ENCODE assay signal across 25 cellular contexts in the genomic region with DNA sequence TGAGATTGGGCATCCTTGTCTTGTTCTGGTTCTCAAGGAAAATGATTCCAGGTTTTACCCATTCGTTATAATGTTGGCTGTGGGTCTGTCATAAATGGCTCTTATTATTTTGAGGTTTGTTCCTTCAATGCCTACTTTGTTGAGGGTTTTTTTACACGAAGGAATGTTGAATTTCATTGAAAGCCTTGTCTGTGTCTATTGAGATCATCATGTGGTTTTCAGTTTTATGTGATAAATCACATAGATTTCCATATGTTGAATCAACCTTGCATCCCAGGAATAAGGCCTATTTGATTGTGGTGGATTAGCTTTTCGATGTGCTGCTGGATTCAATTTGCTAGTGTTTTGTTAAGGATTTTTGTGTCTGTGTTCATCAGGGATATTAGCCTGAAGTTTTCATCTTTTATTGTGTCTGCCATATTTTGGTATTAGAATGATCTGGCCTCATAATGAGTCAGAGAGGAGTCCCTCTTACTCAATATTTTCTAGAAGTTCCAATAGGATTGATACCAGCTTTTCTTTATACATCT.
"Had no signal": no experiment of that assay in that cellular context is flagged by ENCODE, and none has a peak within 500 bp of the region (broad histone marks: within the 10 kb centered on the region; RNA-seq: fewer than 3 reads in every experiment).

No MANE protein-coding gene starts in this region.

- H3K9ac ChIP-seq: neural progenitor cell, parathyroid adenoma had no signal

- H3K27ac ChIP-seq: colonic mucosa, epithelial cell of prostate, gastrocnemius medialis, left lung, neural progenitor cell, parathyroid adenoma, right lobe of liver, thyroid gland, vagina had no signal

- H3K4me2 ChIP-seq: neural progenitor cell, smooth muscle cell had no signal

- H3K4me3 ChIP-seq: colonic mucosa, gastrocnemius medialis, left lung, neural progenitor cell, right lobe of liver, smooth muscle cell, thyroid gland, vagina had no signal

- H3K27me3 ChIP-seq: colonic mucosa, gastrocnemius medialis, left lung, neural progenitor cell, right lobe of liver, thyroid gland, vagina had no signal

- H3K9me3 ChIP-seq: colonic mucosa, gastrocnemius medialis, right lobe of liver, thyroid gland, vagina had no signal

- H2AFZ ChIP-seq: neural progenitor cell, parathyroid adenoma had no signal

- ATAC-seq: esophagus mucosa; gastrocnemius medialis; left cardiac atrium; left lung; naive thymus-derived CD4-positive, alpha-beta T cell; right lobe of liver; stimulated activated naive CD8-positive, alpha-beta T cell treated with anti-CD3 and anti-CD28 coated beads, Interleukin-15, amount 100 ng/mL, for 72 hours had no signal

- H3K36me3 ChIP-seq: colonic mucosa, gastrocnemius medialis, left lung, neural progenitor cell, right lobe of liver, thyroid gland, vagina had no signal

- H3K4me1 ChIP-seq: colonic mucosa, gastrocnemius medialis, left lung, right lobe of liver, thyroid gland, vagina had no signal

- DNase-seq: colonic mucosa; effector CD8-positive, alpha-beta T cell; endodermal cell; gastrocnemius medialis; head of caudate nucleus; left cardiac atrium; left lung; mesendoderm; midbrain; naive thymus-derived CD4-positive, alpha-beta T cell; right lobe of liver; stimulated activated CD4-positive, alpha-beta T cell treated with anti-CD3 and anti-CD28 coated beads, Interleukin-12 subunit alpha, Interleukin-12 subunit beta, amount 100 ng/mL, for 4 hours; stimulated activated CD4-positive, alpha-beta T cell treated with anti-CD3 and anti-CD28 coated beads, Interleukin-1b, Interleukin-23, amount 100 ng/mL, for 48 hours; stimulated activated CD4-positive, alpha-beta T cell treated with anti-CD3 and anti-CD28 coated beads, Interleukin-4, amount 100 ng/mL, for 1 hour; stimulated activated CD8-positive, alpha-beta memory T cell treated with anti-CD3 and anti-CD28 coated beads, Interleukin-4, amount 100 ng/mL, for 48 hours; stimulated activated naive CD4-positive, alpha-beta T cell; stimulated activated naive CD8-positive, alpha-beta T cell treated with anti-CD3 and anti-CD28 coated beads, Interleukin-15, amount 100 ng/mL, for 72 hours; thyroid gland; trophoblast cell had no signal
